In genomic region chr14:70789361-70789760, GRCh38 we compare ENCODE assay signal across 13 cellular contexts. TPM values are rescaled to one million over a fixed set of nuclear protein-coding genes. Genes with fewer than 3 reads are reported as not detected.
DNase-seq lines count a peak whose midpoint lies in the region; FAIRE-seq and TF ChIP-seq lines count a peak whose summit lies in the region.
"Had no signal": no experiment of that assay in that cellular context is flagged by ENCODE, and none has a peak within 500 bp of the region (broad histone marks: within the 10 kb centered on the region; RNA-seq: fewer than 3 reads in every experiment).

No MANE protein-coding gene starts in this region.

- DNase-seq in H54 (ENCODE audit: insufficient read length, low spot score) (peak; percentile 20), RPMI7951 (ENCODE audit: low read depth) (peak; percentile 53), fibroblast of mammary gland (ENCODE audit: low read depth) (peak; percentile 53), GM12892 (ENCODE audit: insufficient read length) (no peak), NCI-H2107 treated with DMSO at 0.1 percent for 48 hours (lab: John Stamatoyannopoulos, UW; ENCODE audit: unreplicated experiment) (no peak), mesothelial cell of epicardium (ENCODE audit: low spot score in 2 of 2, unreplicated experiment in 2 of 2) (no peak)
- DNase-seq: activated naive CD8-positive, alpha-beta T cell treated with anti-CD3 and anti-CD28 coated beads, Interleukin-2, amount 50 U/mL, for 24 hours; Calu3; KG1; NCI-H345 had no signal

- FAIRE-seq in H54 (lab: Jason Lieb, UNC) (peak; percentile 78), GM12892 (lab: Jason Lieb, UNC) (no peak)

- TF ChIP-seq CTCF in fibroblast of mammary gland (conservative IDR thresholded peaks at IDR 0.05; ENCODE audit: control insufficient read depth, insufficient read depth, low read depth, low read length) (no peak), mesothelial cell of epicardium (IDR thresholded peaks at IDR 0.05; ENCODE audit: unreplicated experiment) (no peak)

- TF ChIP-seq POLR2A in H54 (IDR thresholded peaks at IDR 0.05; ENCODE audit: low read depth, low read length): no peak
- no peak for TF ChIP-seq POLR2A in GM12892 (IDR thresholded peaks at IDR 0.05; ENCODE audit: low read depth, low read length)

- H3K27ac Mint-ChIP-seq in mesothelial cell of epicardium: no peak overlapping the region
- H3K27ac Mint-ChIP-seq: activated naive CD8-positive, alpha-beta T cell treated with anti-CD3 and anti-CD28 coated beads, Interleukin-2, amount 50 U/mL, for 24 hours had no signal

- H3K4me3 ChIP-seq in fibroblast of mammary gland (ENCODE audit: control insufficient read depth, low read depth, low read length) (no peak overlapping the region), skeletal muscle tissue (ENCODE audit: low read length in 3 of 3) (peak overlapping the region in 1 of 3 donors; percentile 46)
- H3K4me3 ChIP-seq: mucosa of descending colon, suprapubic skin had no signal

- no peaks in the 10 kb centered on the region for H3K27me3 Mint-ChIP-seq in mesothelial cell of epicardium (ENCODE audit: low read depth)
- H3K27me3 Mint-ChIP-seq: activated naive CD8-positive, alpha-beta T cell treated with anti-CD3 and anti-CD28 coated beads, Interleukin-2, amount 50 U/mL, for 24 hours had no signal

- no peak overlapping the region for H3K4me3 Mint-ChIP-seq in mesothelial cell of epicardium
- H3K4me3 Mint-ChIP-seq: activated naive CD8-positive, alpha-beta T cell treated with anti-CD3 and anti-CD28 coated beads, Interleukin-2, amount 50 U/mL, for 24 hours had no signal

- no peaks in the 10 kb centered on the region for H3K27me3 ChIP-seq in skeletal muscle tissue (ENCODE audit: control insufficient read depth in 3 of 3, insufficient read depth in 3 of 3, low read length in 3 of 3)
- H3K27me3 ChIP-seq: suprapubic skin had no signal

- no peaks in the 10 kb centered on the region for H3K36me3 ChIP-seq in skeletal muscle tissue (ENCODE audit: control insufficient read depth in 3 of 3, insufficient read depth in 3 of 3, low read length in 3 of 3)
- H3K36me3 ChIP-seq: suprapubic skin had no signal

- H3K36me3 Mint-ChIP-seq in mesothelial cell of epicardium: peaks cover 4% of the 10 kb centered on the region

- no peaks in the 10 kb centered on the region for H3K9me3 ChIP-seq in skeletal muscle tissue (ENCODE audit: control insufficient read depth in 3 of 3, low read length in 3 of 3)
- H3K9me3 ChIP-seq: mucosa of descending colon, suprapubic skin had no signal

- H3K4me1 ChIP-seq in skeletal muscle tissue (ENCODE audit: control insufficient read depth in 3 of 3, insufficient read depth in 3 of 3, low read length in 3 of 3): peaks cover 13 to 20% (median 15%) of the 10 kb centered on the region in 3 donors
- H3K4me1 ChIP-seq: suprapubic skin had no signal

- no peaks in the 10 kb centered on the region for H3K9me3 Mint-ChIP-seq in mesothelial cell of epicardium
- H3K9me3 Mint-ChIP-seq: activated naive CD8-positive, alpha-beta T cell treated with anti-CD3 and anti-CD28 coated beads, Interleukin-2, amount 50 U/mL, for 24 hours had no signal

- no peak overlapping the region for H3K27ac ChIP-seq in skeletal muscle tissue (ENCODE audit: low read depth, low read length)
- H3K27ac ChIP-seq: suprapubic skin had no signal

- H3K9ac ChIP-seq in skeletal muscle tissue (ENCODE audit: low read depth in 1 of 3, low read length in 3 of 3): peak overlapping the region; percentile 40 to 82 (median 58)

- peaks cover 7% of the 10 kb centered on the region for H3K4me1 Mint-ChIP-seq in mesothelial cell of epicardium
- H3K4me1 Mint-ChIP-seq: activated naive CD8-positive, alpha-beta T cell treated with anti-CD3 and anti-CD28 coated beads, Interleukin-2, amount 50 U/mL, for 24 hours had no signal

RNA-seq across cellular contexts. Expression of gene MAP3K9, which starts 20.0 kb away (rescaled TPM):
- 0.88 and 1.1 TPM in 2 replicates for total RNA-seq in RPMI7951 (2014; rRNA removed; shearing (Covaris generic))
- total RNA-seq in skeletal muscle tissue (under 0.01 TPM), mesothelial cell of epicardium (9.2 to 10.7 TPM (median 9.5 TPM) in 3 replicates)
- 2.0 TPM for polyA plus RNA-seq in GM12892 (2012; ENCODE audit: missing spikeins)

Comparison
In these comparisons a context has a peak if more than half of its experiments do, and no peak if none do; other contexts are left out.
1. DNase-seq: peak in H54 (single experiment), RPMI7951 (single experiment) and fibroblast of mammary gland (single experiment); none in GM12892 (single experiment), NCI-H2107 treated with DMSO at 0.1 percent for 48 hours (single experiment) and mesothelial cell of epicardium (0 of 2).